11 cellular contexts compared by ENCODE assay signal in the genomic region with DNA sequence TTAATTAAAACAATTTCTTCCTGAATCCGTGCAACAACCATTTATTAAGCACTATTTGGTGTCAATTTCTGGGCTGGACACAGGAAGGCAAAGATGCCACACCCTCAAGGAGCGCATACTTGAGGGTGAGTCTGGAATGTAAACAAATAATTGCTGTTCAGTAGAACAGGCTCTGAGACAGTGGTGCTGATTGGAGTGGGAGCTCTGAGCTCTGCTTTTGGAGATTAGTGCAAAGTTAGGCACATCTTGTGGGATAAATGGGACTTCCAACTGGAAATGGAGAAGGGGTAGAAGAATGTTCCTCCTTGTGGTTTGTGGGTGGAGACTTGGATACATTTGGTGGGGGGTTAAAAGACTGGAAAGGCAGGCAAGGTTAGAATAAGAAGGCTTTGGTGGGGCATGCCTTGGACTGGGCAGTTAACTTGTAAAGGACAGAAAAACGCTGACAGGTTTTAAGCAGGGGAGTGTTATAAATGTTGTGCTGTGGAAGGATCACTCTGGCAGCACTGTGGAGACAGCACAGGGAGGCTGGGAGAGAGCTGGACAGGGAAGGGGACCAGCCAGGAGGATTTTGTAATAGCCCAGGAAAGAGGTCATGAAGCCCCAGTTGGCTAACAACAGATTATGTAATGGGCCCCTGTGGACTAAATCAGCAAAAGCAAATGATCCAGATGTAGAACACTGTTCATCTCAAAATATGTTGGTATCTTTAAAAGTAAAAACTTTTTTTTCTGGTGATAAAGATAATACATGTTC.
DNase-seq lines count a peak whose midpoint lies in the region; ATAC-seq and TF ChIP-seq lines count a peak whose summit lies in the region.
"Had no signal": no experiment of that assay in that cellular context is flagged by ENCODE, and none has a peak within 500 bp of the region (broad histone marks: within the 10 kb centered on the region; RNA-seq: fewer than 3 reads in every experiment).

No MANE protein-coding gene starts in this region.

- H3K4me1 ChIP-seq in hepatocyte (ENCODE audit: insufficient read depth), result peaks cover 10% of the 10 kb centered on the region
- peaks cover 10 to 11% (median 10%) of the 10 kb centered on the region in 4 donors for H3K4me1 ChIP-seq in upper lobe of left lung

- DNase-seq in SIG-M5 treated with dmso at 0.1 percent for 504 hours (lab: John Stamatoyannopoulos, UW; ENCODE audit: unreplicated experiment), result peak; percentile 4
- no peak for DNase-seq in SIG-M5 (lab: John Stamatoyannopoulos, UW)
- peak; percentile 48 for DNase-seq in astrocyte of the spinal cord (ENCODE audit: low read depth, low spot score)
- DNase-seq in hepatocyte (ENCODE audit: low spot score), result peak; percentile 16
- peak in 1 of 2 donors; percentile 36 for DNase-seq in upper lobe of left lung
- no peak for DNase-seq in SHP77 treated with DMSO at 0.1 percent for 48 hours (lab: John Stamatoyannopoulos, UW)
- DNase-seq in activated naive CD4-positive, alpha-beta T cell treated with anti-CD3 and anti-CD28 coated beads for 36 hours, result no peak
- DNase-seq: endodermal cell, NCI-H345 had no signal

- H3K4me1 Mint-ChIP-seq in activated naive CD4-positive, alpha-beta T cell treated with anti-CD3 and anti-CD28 coated beads for 36 hours (ENCODE audit: low read depth), result no peaks in the 10 kb centered on the region
- H3K4me1 Mint-ChIP-seq: endodermal cell had no signal

- H3K4me3 Mint-ChIP-seq in activated naive CD4-positive, alpha-beta T cell treated with anti-CD3 and anti-CD28 coated beads for 36 hours, result no peak overlapping the region
- H3K4me3 Mint-ChIP-seq: endodermal cell had no signal

- H3K27me3 Mint-ChIP-seq in activated naive CD4-positive, alpha-beta T cell treated with anti-CD3 and anti-CD28 coated beads for 36 hours (ENCODE audit: low read depth), result no peaks in the 10 kb centered on the region

- H3K79me2 ChIP-seq in hepatocyte, result no peaks in the 10 kb centered on the region

- H3K27me3 ChIP-seq in hepatocyte (no peaks in the 10 kb centered on the region), upper lobe of left lung (no peaks in the 10 kb centered on the region)

- H2AFZ ChIP-seq in hepatocyte, result no peak overlapping the region

- no peak overlapping the region for H3K27ac Mint-ChIP-seq in activated naive CD4-positive, alpha-beta T cell treated with anti-CD3 and anti-CD28 coated beads for 36 hours
- H3K27ac Mint-ChIP-seq: endodermal cell had no signal

- CTCF ChIA-PET in activated naive CD4-positive, alpha-beta T cell treated with anti-CD3 and anti-CD28 coated beads for 36 hours (lab: Charles Lee), result interaction anchor here (0.6 to 1.7 kb wide), 2 partner anchors 17 to 44 kb away, joined by 5 read pairs; no protein-coding TSS in a partner anchor

- no peak for TF ChIP-seq EP300 in upper lobe of left lung (IDR thresholded peaks at IDR 0.05)

- no peak for TF ChIP-seq POLR2A in upper lobe of left lung (IDR thresholded peaks at IDR 0.05)

- in situ Hi-C loops in astrocyte of the spinal cord (cut with HindIII; ENCODE audit: low sequenced_read_pairs), result no loop called here

- H3K36me3 ChIP-seq in hepatocyte (replicated peaks; ENCODE audit: insufficient read depth, low read depth) (no peaks in the 10 kb centered on the region), upper lobe of left lung (no peaks in the 10 kb centered on the region)

- no peaks in the 10 kb centered on the region for H3K9me2 ChIP-seq in hepatocyte (replicated peaks; ENCODE audit: insufficient read depth)

- H3K9me3 ChIP-seq in hepatocyte (ENCODE audit: low read depth) (peaks cover 4% of the 10 kb centered on the region), upper lobe of left lung (no peaks in the 10 kb centered on the region)

- intact Hi-C loops in activated naive CD4-positive, alpha-beta T cell treated with anti-CD3 and anti-CD28 coated beads for 36 hours (cut with micrococcal nuclease), result no loop called here

- 54% methylated on average over 3 of the region's 3 CpGs for WGBS in hepatocyte (ENCODE audit: low lambda C conversion rate, missing lambda C conversion rate)
- WGBS in upper lobe of left lung, 2 donors, result 36% methylated on average over 3 of the region's 3 CpGs

- peak; percentile 80 to 88 for ATAC-seq in upper lobe of left lung (ENCODE audit: low FRiP score in 2 of 2)
- no peak for ATAC-seq in HG02798 (IDR thresholded peaks at IDR 0.05; ENCODE audit: poor library complexity, unreplicated experiment)

- peaks cover 1% of the 10 kb centered on the region for H3K9me3 Mint-ChIP-seq in activated naive CD4-positive, alpha-beta T cell treated with anti-CD3 and anti-CD28 coated beads for 36 hours
- H3K9me3 Mint-ChIP-seq: endodermal cell had no signal

- peak overlapping the region; percentile 25 for H3K27ac ChIP-seq in hepatocyte
- H3K27ac ChIP-seq in upper lobe of left lung, result peak overlapping the region in 3 of 4 donors; percentile 12 to 52 (median 24)
- H3K27ac ChIP-seq: HL-60 had no signal

- TF ChIP-seq CTCF in astrocyte of the spinal cord (IDR thresholded peaks at IDR 0.05; ENCODE audit: low read depth, low read length) (no peak), hepatocyte (IDR thresholded peaks at IDR 0.05; ENCODE audit: poor library complexity) (no peak), upper lobe of left lung (IDR thresholded peaks at IDR 0.05) (no peak)

- no peak overlapping the region for H3K4me3 ChIP-seq in astrocyte of the spinal cord (ENCODE audit: low read depth, low read length)
- H3K4me3 ChIP-seq in hepatocyte, result no peak overlapping the region
- H3K4me3 ChIP-seq in upper lobe of left lung, result no peak overlapping the region

- no peaks in the 10 kb centered on the region for H3K36me3 Mint-ChIP-seq in activated naive CD4-positive, alpha-beta T cell treated with anti-CD3 and anti-CD28 coated beads for 36 hours (ENCODE audit: low read depth)

- no peaks in the 10 kb centered on the region for H4K20me1 ChIP-seq in hepatocyte (ENCODE audit: insufficient read depth, poor library complexity, severe bottlenecking)

- H3K4me2 ChIP-seq in hepatocyte, result no peak overlapping the region

Comparison
In these comparisons a context has a peak if more than half of its experiments do, and no peak if none do; other contexts are left out.
1. DNase-seq: peak in SIG-M5 treated with dmso at 0.1 percent for 504 hours (single experiment), astrocyte of the spinal cord (single experiment) and hepatocyte (single experiment); none in SIG-M5 (single experiment), SHP77 treated with DMSO at 0.1 percent for 48 hours (single experiment) and activated naive CD4-positive, alpha-beta T cell treated with anti-CD3 and anti-CD28 coated beads for 36 hours (single experiment).